Comparison of ENCODE assay signal across 10 cellular contexts in genomic region chr17:82106697-82107305, GRCh38. TPM values are rescaled to one million over a fixed set of nuclear protein-coding genes. Genes with fewer than 3 reads are reported as not detected.
DNase-seq lines count a peak whose midpoint lies in the region; ATAC-seq, FAIRE-seq and TF ChIP-seq lines count a peak whose summit lies in the region.
"Had no signal": no experiment of that assay in that cellular context is flagged by ENCODE, and none has a peak within 500 bp of the region (broad histone marks: within the 10 kb centered on the region; RNA-seq: fewer than 3 reads in every experiment).

No MANE protein-coding gene starts in this region.

- in situ Hi-C loops in GM12878 (cut with MboI), result no loop called here

- H3K79me2 ChIP-seq in GM12878 (ENCODE audit: control insufficient read depth, insufficient read depth, low read length), result peaks cover 14% of the 10 kb centered on the region

- CTCF ChIA-PET in A549 (lab: Yijun Ruan, JAX), result interaction anchor here (0.8 to 4.2 kb wide), 12 partner anchors 8 to 92 kb away, joined by 3 to 35 read pairs (median 4); no protein-coding TSS in a partner anchor
- CTCF ChIA-PET in HEK293 (lab: Yijun Ruan, JAX), result interaction anchor here (0.6 to 1.3 kb wide), 9 partner anchors 7 to 593 kb away, joined by 3 to 13 read pairs (median 4); no protein-coding TSS in a partner anchor
- CTCF ChIA-PET in GM12878 (lab: Yijun Ruan, JAX), result interaction anchor here (0.8 to 2.0 kb wide), 11 partner anchors 9 to 99 kb away, joined by 3 to 11 read pairs (median 4); partner anchors contain the start of genes CENPX, DCXR, LRRC45 and RAC3

- peak in 1 of 2 experiments; percentile 8; a peak in 3 of 6 replicates for ATAC-seq in A549
- peak; percentile 13 for ATAC-seq in GM12878
- no peak for ATAC-seq in HG03139 (IDR thresholded peaks at IDR 0.05; ENCODE audit: unreplicated experiment)

- H4K20me1 ChIP-seq in GM12878 (ENCODE audit: control insufficient read depth, insufficient read depth), result no peaks in the 10 kb centered on the region

- 70% methylated on average over 5 of the region's 9 CpGs for WGBS in A549 (ENCODE audit: missing lambda C conversion rate)
- 23% methylated on average over 9 of the region's 9 CpGs for WGBS in GM12878 (ENCODE audit: insufficient coverage, insufficient replicate concordance, low lambda C conversion rate, missing lambda C conversion rate)

- peak overlapping the region; percentile 48 for H3K4me2 ChIP-seq in A549
- H3K4me2 ChIP-seq in GM12878 (ENCODE audit: control insufficient read depth, insufficient read depth), result peak overlapping the region; percentile 88

- intact Hi-C loops in GM12878 (cut with micrococcal nuclease; ENCODE audit: unreplicated experiment), result loop anchor here (5.0 kb wide), 1 partner anchor 46 kb away; no protein-coding TSS in a partner anchor

- DNase-seq in A549 (ENCODE audit: low read depth in 1 of 2, low spot score in 1 of 2) (no peak), GM12878 (ENCODE audit: low read depth, low spot score) (no peak), H4 (ENCODE audit: low spot score) (no peak), Ammon's horn (ENCODE audit: low spot score) (no peak)
- no peak for DNase-seq in stimulated activated CD4-positive, alpha-beta T cell treated with anti-CD3 and anti-CD28 coated beads, Interleukin-1b, Interleukin-23, amount 100 ng/mL, for 48 hours
- DNase-seq: NCI-H1105 treated with DMSO at 0.1 percent for 48 hours had no signal

- H2AFZ ChIP-seq in GM12878 (ENCODE audit: control insufficient read depth, low read depth, low read length), result peak overlapping the region; percentile 81

- H3K4me3 ChIP-seq in A549, result no peak overlapping the region
- no peak overlapping the region for H3K4me3 ChIP-seq in HEK293 (ENCODE audit: low read depth, low read length)
- H3K4me3 ChIP-seq in GM12878, result peak overlapping the region; percentile 77
- H3K4me3 ChIP-seq in mononuclear cell (ENCODE audit: low read length), result peak overlapping the region; percentile 35

- no peaks in the 10 kb centered on the region for H3K27me3 ChIP-seq in GM12878 (replicated peaks in 1 of 2; ENCODE audit: control insufficient read depth in 2 of 2, insufficient read depth in 2 of 2, low read length in 1 of 2)
- H3K27me3 ChIP-seq in mononuclear cell (ENCODE audit: insufficient read depth, low read length), result no peaks in the 10 kb centered on the region

- POLR2A ChIA-PET in A549 (lab: Yijun Ruan, JAX), result interaction anchor here (1.7 kb wide), 1 partner anchor 8 kb away, joined by 10 read pairs; the partner anchor contains the start of gene FASN
- POLR2A ChIA-PET in HEK293 (lab: Yijun Ruan, JAX), result interaction anchor here (1.0 to 2.8 kb wide), 10 partner anchors 8 to 147 kb away, joined by 3 to 14 read pairs (median 4); partner anchors contain the start of genes DCXR, FASN and RAC3
- POLR2A ChIA-PET in GM12878 (lab: Charles Lee), result interaction anchor here (0.6 to 1.8 kb wide), 7 partner anchors 9 to 192 kb away, joined by 3 to 7 read pairs (median 4); partner anchors contain the start of genes DCXR and FASN

- peaks cover 0 to 3% of the 10 kb centered on the region in 2 experiments; a peak in 2 of 3 replicates for H3K36me3 ChIP-seq in HEK293 (ENCODE audit: control insufficient read depth in 2 of 2, insufficient read depth in 1 of 2, low read length in 2 of 2)
- H3K36me3 ChIP-seq in GM12878 (ENCODE audit: control insufficient read depth in 2 of 2, insufficient read depth in 2 of 2, low read length in 1 of 2), result no peaks in the 10 kb centered on the region

- peak overlapping the region; percentile 84 for H3K9ac ChIP-seq in GM12878 (ENCODE audit: control insufficient read depth, insufficient read depth, low read length)

- H3K4me1 ChIP-seq in A549 (peaks cover 46% of the 10 kb centered on the region), HEK293 (ENCODE audit: control insufficient read depth, insufficient read depth, low read length) (peaks cover 10% of the 10 kb centered on the region), GM12878 (ENCODE audit: control insufficient read depth, insufficient read depth, low read length) (peaks cover 21% of the 10 kb centered on the region), mononuclear cell (ENCODE audit: insufficient read depth, low read length) (peaks cover 30% of the 10 kb centered on the region)

- no peak for TF ChIP-seq POLR2A in A549 (IDR thresholded peaks at IDR 0.05; ENCODE audit: low read length)
- TF ChIP-seq POLR2A in GM12878 (IDR thresholded peaks at IDR 0.05; ENCODE audit: low read depth, low read length), result no peak

- FAIRE-seq in A549 (lab: Jason Lieb, UNC), result no peak
- FAIRE-seq in GM12878 (lab: Jason Lieb, UNC), result no peak
- FAIRE-seq: colon had no signal

- no peak for TF ChIP-seq EP300 in A549 (IDR thresholded peaks at IDR 0.05)
- no peak for TF ChIP-seq EP300 in GM12878 (IDR thresholded peaks at IDR 0.05; ENCODE audit: borderline replicate concordance in 1 of 2, control insufficient read depth in 1 of 2, low read depth in 2 of 2, low read length in 2 of 2)

- SMC1A ChIA-PET in GM12878 (lab: Charles Lee; ENCODE audit: uncharacterized antibody, unreplicated experiment), result interaction anchor here (0.7 to 1.4 kb wide), 3 partner anchors 30 to 76 kb away, joined by 3 to 6 read pairs (median 4); partner anchors contain the start of gene DCXR

- TF ChIP-seq RAD21 in A549 (conservative IDR thresholded peaks at IDR 0.05 in 1 of 2, IDR thresholded peaks at IDR 0.05 in 1 of 2), result no peak
- no peak for TF ChIP-seq RAD21 in GM12878 (IDR thresholded peaks at IDR 0.05; ENCODE audit: insufficient read depth, low read depth, low read length)

- H3K9me3 ChIP-seq in A549, result no peaks in the 10 kb centered on the region
- H3K9me3 ChIP-seq in HEK293 (ENCODE audit: control insufficient read depth, insufficient read depth, low read depth, low read length), result no peaks in the 10 kb centered on the region
- H3K9me3 ChIP-seq in GM12878 (replicated peaks; ENCODE audit: control insufficient read depth, insufficient read depth, low read length), result no peaks in the 10 kb centered on the region
- no peaks in the 10 kb centered on the region for H3K9me3 ChIP-seq in mononuclear cell (ENCODE audit: low read depth, low read length)

- H3K27ac ChIP-seq in A549 (peak overlapping the region; percentile 54 to 73), HEK293 (ENCODE audit: extremely low read depth, low read depth, low read length) (peak overlapping the region; percentile 64), GM12878 (ENCODE audit: control insufficient read depth, insufficient read depth) (peak overlapping the region; percentile 87)

- TF ChIP-seq CTCF in A549 (IDR thresholded peaks at IDR 0.05) (no peak), HEK293 (tag by site-specific recombination; IDR thresholded peaks at IDR 0.05) (no peak), GM12878 (IDR thresholded peaks at IDR 0.05 in 2 of 3, conservative IDR thresholded peaks at IDR 0.05 in 1 of 3; ENCODE audit: control insufficient read depth in 2 of 3, extremely low read depth in 1 of 3, insufficient read depth in 1 of 3, low read depth in 3 of 3, low read length in 3 of 3) (no peak)

- BruUV-seq in GM12878 (replicated peaks; lab: Mats Ljungman, UMichigan), result TSS peak; percentile 85

- RAD21 ChIA-PET in GM12878 (lab: Charles Lee; ENCODE audit: unreplicated experiment), result interaction anchor here (0.7 to 1.5 kb wide), 8 partner anchors 8 to 191 kb away, joined by 3 to 5 read pairs (median 4); partner anchors contain the start of genes CENPX, DCXR, FASN and LRRC45

RNA-seq across cellular contexts. Expression of gene FASN, which starts 8.8 kb away (rescaled TPM):
- polyA plus RNA-seq in A549 (2011; rRNA removed), result 12.9 and 16.3 TPM in 2 replicates
- polyA plus RNA-seq in A549 (2012; cell fraction: cytosol; rRNA removed), result 107 and 146 TPM in 2 replicates
- polyA plus RNA-seq in A549 (2012; cell fraction: nucleus; rRNA removed), result 443 and 799 TPM in 2 replicates
- 114 to 169 TPM (median 144 TPM) in 3 replicates for polyA plus RNA-seq in A549 (2017; fragmentation: RNase III; extraction: RNeasy Plus Mini Kit Qiagen cat#74134 plus additional on column Dnase treatment)
- 16.9 and 37.7 TPM in 2 replicates for polyA minus RNA-seq in A549 (2011; rRNA and poly(A)+ RNA removed)
- total RNA-seq in GM12878 (2013; cell fraction: nucleolus; rRNA removed), result 81.2 and 110 TPM in 2 replicates
- 67.4 and 73.8 TPM in 2 replicates for total RNA-seq in GM12878 (2014; rRNA removed)
- total RNA-seq in GM12878 (2014; rRNA removed; fragmentation: Illumina TruSeq; extraction: Trizol), result 18.0 and 20.8 TPM in 2 replicates
- total RNA-seq in GM12878 (2021), result 333 and 348 TPM in 2 replicates
- 15.3 TPM for polyA plus RNA-seq in GM12878 (2011; ENCODE audit: low read depth)
- polyA plus RNA-seq in GM12878 (2011; rRNA removed), result 4.5 and 10.8 TPM in 2 replicates
- polyA plus RNA-seq in GM12878 (2011; cell fraction: cytosol; rRNA removed), result 31.3 and 40.9 TPM in 2 replicates
- 137 and 205 TPM in 2 replicates for polyA plus RNA-seq in GM12878 (2011; cell fraction: nucleus; rRNA removed)
- 82.0 and 91.6 TPM in 2 replicates for polyA plus RNA-seq in GM12878 (2012)
- 1.6 and 12.8 TPM in 2 replicates for polyA plus RNA-seq in GM12878 (2014; fragmentation: Illumina TruSeq; extraction: Trizol)
- under 1 TPM; 0.19 to 0.31 TPM for polyA plus RNA-seq in GM12878 (2014; fragmentation: Nextera tagmentation; extraction: Ambion mirVana)
- 87.8 and 131 TPM in 2 replicates for polyA plus RNA-seq in GM12878 (2014; rRNA removed)
- 10 to 100 TPM; 40.1 to 42.5 TPM for polyA plus RNA-seq in GM12878 (2016; fragmentation: Nextera tagmentation; extraction: Ambion mirVana)
- polyA minus RNA-seq in GM12878 (2011; rRNA and poly(A)+ RNA removed), result 21.8 and 51.5 TPM in 2 replicates
- polyA minus RNA-seq in GM12878 (2011; cell fraction: cytosol; rRNA and poly(A)+ RNA removed), result 91.7 and 93.8 TPM in 2 replicates
- 35.7 and 66.9 TPM in 2 replicates for polyA minus RNA-seq in GM12878 (2011; cell fraction: nucleus; rRNA and poly(A)+ RNA removed)
- total RNA-seq in mononuclear cell, result 21.8 TPM
- 36.7 and 48.7 TPM in 2 replicates for total RNA-seq in H4 (2014; rRNA removed; shearing (Covaris generic))

RNA-seq across cellular contexts. Expression of gene DUS1L, which starts 41.2 kb away (rescaled TPM):
- polyA plus RNA-seq in A549 (2011; rRNA removed), result 48.1 and 59.5 TPM in 2 replicates
- polyA plus RNA-seq in A549 (2012; cell fraction: cytosol; rRNA removed), result 169 and 171 TPM in 2 replicates
- polyA plus RNA-seq in A549 (2012; cell fraction: nucleus; rRNA removed), result 577 and 749 TPM in 2 replicates
- 81.5 to 84.8 TPM (median 83.6 TPM) in 3 replicates for polyA plus RNA-seq in A549 (2017; fragmentation: RNase III; extraction: RNeasy Plus Mini Kit Qiagen cat#74134 plus additional on column Dnase treatment)
- 25.8 and 30.8 TPM in 2 replicates for polyA minus RNA-seq in A549 (2011; rRNA and poly(A)+ RNA removed)
- 56.8 and 75.9 TPM in 2 replicates for total RNA-seq in GM12878 (2013; cell fraction: nucleolus; rRNA removed)
- 107 and 132 TPM in 2 replicates for total RNA-seq in GM12878 (2014; rRNA removed)
- 43.3 and 50.3 TPM in 2 replicates for total RNA-seq in GM12878 (2014; rRNA removed; fragmentation: Illumina TruSeq; extraction: Trizol)
- total RNA-seq in GM12878 (2021), result 137 and 157 TPM in 2 replicates
- polyA plus RNA-seq in GM12878 (2011; ENCODE audit: low read depth), result 52.5 TPM
- 21.0 and 42.6 TPM in 2 replicates for polyA plus RNA-seq in GM12878 (2011; rRNA removed)
- polyA plus RNA-seq in GM12878 (2011; cell fraction: cytosol; rRNA removed), result 77.7 and 101 TPM in 2 replicates
- 285 and 360 TPM in 2 replicates for polyA plus RNA-seq in GM12878 (2011; cell fraction: nucleus; rRNA removed)
- 61.7 and 71.7 TPM in 2 replicates for polyA plus RNA-seq in GM12878 (2012)
- 13.8 and 46.5 TPM in 2 replicates for polyA plus RNA-seq in GM12878 (2014; fragmentation: Illumina TruSeq; extraction: Trizol)
- polyA plus RNA-seq in GM12878 (2014; fragmentation: Nextera tagmentation; extraction: Ambion mirVana), result 10 to 100 TPM in 1 of 2 experiments, 1 to 10 TPM in 1; 6.1 to 15.3 TPM
- polyA plus RNA-seq in GM12878 (2014; rRNA removed), result 147 and 155 TPM in 2 replicates
- 10 to 100 TPM in 1 of 2 experiments, 1 to 10 TPM in 1; 9.7 to 25.4 TPM for polyA plus RNA-seq in GM12878 (2016; fragmentation: Nextera tagmentation; extraction: Ambion mirVana)
- polyA minus RNA-seq in GM12878 (2011; rRNA and poly(A)+ RNA removed), result 23.4 and 40.3 TPM in 2 replicates
- polyA minus RNA-seq in GM12878 (2011; cell fraction: cytosol; rRNA and poly(A)+ RNA removed), result 25.4 and 29.1 TPM in 2 replicates
- polyA minus RNA-seq in GM12878 (2011; cell fraction: nucleus; rRNA and poly(A)+ RNA removed), result 63.5 and 104 TPM in 2 replicates
- total RNA-seq in mononuclear cell, result 73.6 TPM
- 44.9 and 64.5 TPM in 2 replicates for total RNA-seq in H4 (2014; rRNA removed; shearing (Covaris generic))

RNA-seq across cellular contexts. Expression of gene GPS1, which starts 55.1 kb away (rescaled TPM):
- polyA plus RNA-seq in A549 (2011; rRNA removed) (89.4 and 93.8 TPM in 2 replicates), A549 (2017; fragmentation: RNase III; extraction: RNeasy Plus Mini Kit Qiagen cat#74134 plus additional on column Dnase treatment) (122 to 130 TPM (median 126 TPM) in 3 replicates), GM12878 (2011; rRNA removed) (14.3 and 53.3 TPM in 2 replicates), GM12878 (2014; fragmentation: Illumina TruSeq; extraction: Trizol) (7.5 and 32.8 TPM in 2 replicates), GM12878 (2014; fragmentation: Nextera tagmentation; extraction: Ambion mirVana) (10 to 100 TPM in 1 of 2 experiments, 1 to 10 TPM in 1; 2.2 to 11.5 TPM), GM12878 (2014; rRNA removed) (102 and 119 TPM in 2 replicates), GM12878 (2016; fragmentation: Nextera tagmentation; extraction: Ambion mirVana) (100 to 1,000 TPM; 119 to 146 TPM)
- 230 and 300 TPM in 2 replicates for polyA plus RNA-seq in A549 (2012; cell fraction: cytosol; rRNA removed)
- 472 and 641 TPM in 2 replicates for polyA plus RNA-seq in A549 (2012; cell fraction: nucleus; rRNA removed)
- 125 and 162 TPM in 2 replicates for polyA minus RNA-seq in A549 (2011; rRNA and poly(A)+ RNA removed)
- 41.6 and 44.7 TPM in 2 replicates for total RNA-seq in GM12878 (2013; cell fraction: nucleolus; rRNA removed)
- total RNA-seq in GM12878 (2014; rRNA removed) (110 and 131 TPM in 2 replicates), GM12878 (2014; rRNA removed; fragmentation: Illumina TruSeq; extraction: Trizol) (35.1 and 37.1 TPM in 2 replicates), GM12878 (2021) (113 and 122 TPM in 2 replicates), mononuclear cell (47.4 TPM)
- 21.3 TPM for polyA plus RNA-seq in GM12878 (2011; ENCODE audit: low read depth)
- 65.9 and 98.5 TPM in 2 replicates for polyA plus RNA-seq in GM12878 (2011; cell fraction: cytosol; rRNA removed)
- polyA plus RNA-seq in GM12878 (2011; cell fraction: nucleus; rRNA removed), result 198 and 262 TPM in 2 replicates
- 41.2 and 44.0 TPM in 2 replicates for polyA plus RNA-seq in GM12878 (2012)
- 50.1 and 72.3 TPM in 2 replicates for polyA minus RNA-seq in GM12878 (2011; rRNA and poly(A)+ RNA removed)
- polyA minus RNA-seq in GM12878 (2011; cell fraction: cytosol; rRNA and poly(A)+ RNA removed), result 44.1 and 45.0 TPM in 2 replicates
- polyA minus RNA-seq in GM12878 (2011; cell fraction: nucleus; rRNA and poly(A)+ RNA removed), result 42.7 and 84.3 TPM in 2 replicates
- total RNA-seq in H4 (2014; rRNA removed; shearing (Covaris generic)), result 108 TPM in 2 replicates

RNA-seq across cellular contexts. Expression of gene RFNG, which starts 55.2 kb away (rescaled TPM):
- polyA plus RNA-seq in A549 (2011; rRNA removed) (8.4 and 8.9 TPM in 2 replicates), A549 (2017; fragmentation: RNase III; extraction: RNeasy Plus Mini Kit Qiagen cat#74134 plus additional on column Dnase treatment) (21.3 to 31.5 TPM (median 25.7 TPM) in 3 replicates), GM12878 (2011; rRNA removed) (4.4 and 7.1 TPM in 2 replicates), GM12878 (2014; fragmentation: Illumina TruSeq; extraction: Trizol) (1.3 and 7.2 TPM in 2 replicates), GM12878 (2014; fragmentation: Nextera tagmentation; extraction: Ambion mirVana) (under 1 TPM; 0.10 to 0.93 TPM), GM12878 (2014; rRNA removed) (19.0 and 22.4 TPM in 2 replicates), GM12878 (2016; fragmentation: Nextera tagmentation; extraction: Ambion mirVana) (1 to 10 TPM; 1.6 to 2.6 TPM)
- polyA plus RNA-seq in A549 (2012; cell fraction: cytosol; rRNA removed), result 18.8 and 28.0 TPM in 2 replicates
- 72.7 and 93.7 TPM in 2 replicates for polyA plus RNA-seq in A549 (2012; cell fraction: nucleus; rRNA removed)
- 16.0 and 17.5 TPM in 2 replicates for polyA minus RNA-seq in A549 (2011; rRNA and poly(A)+ RNA removed)
- total RNA-seq in GM12878 (2013; cell fraction: nucleolus; rRNA removed), result 23.5 and 23.7 TPM in 2 replicates
- total RNA-seq in GM12878 (2014; rRNA removed) (14.5 and 14.8 TPM in 2 replicates), GM12878 (2014; rRNA removed; fragmentation: Illumina TruSeq; extraction: Trizol) (5.2 and 7.8 TPM in 2 replicates), GM12878 (2021) (17.7 and 19.6 TPM in 2 replicates), mononuclear cell (13.7 TPM)
- 10.9 TPM for polyA plus RNA-seq in GM12878 (2011; ENCODE audit: low read depth)
- 6.6 and 12.0 TPM in 2 replicates for polyA plus RNA-seq in GM12878 (2011; cell fraction: cytosol; rRNA removed)
- 83.6 and 89.3 TPM in 2 replicates for polyA plus RNA-seq in GM12878 (2011; cell fraction: nucleus; rRNA removed)
- polyA plus RNA-seq in GM12878 (2012), result 20.4 and 23.3 TPM in 2 replicates
- 2.4 and 4.8 TPM in 2 replicates for polyA minus RNA-seq in GM12878 (2011; rRNA and poly(A)+ RNA removed)
- 2.9 and 4.4 TPM in 2 replicates for polyA minus RNA-seq in GM12878 (2011; cell fraction: cytosol; rRNA and poly(A)+ RNA removed)
- 8.1 and 8.2 TPM in 2 replicates for polyA minus RNA-seq in GM12878 (2011; cell fraction: nucleus; rRNA and poly(A)+ RNA removed)
- total RNA-seq in H4 (2014; rRNA removed; shearing (Covaris generic)), result 9.1 and 9.9 TPM in 2 replicates

Comparison
In these comparisons a context has a peak if more than half of its experiments do, and no peak if none do; other contexts are left out.
1. H3K4me3 ChIP-seq: peak in GM12878 (single experiment) and mononuclear cell (single experiment); none in A549 (single experiment) and HEK293 (single experiment).
2. Peak in every context shown above with its lines, with median percentiles within 50 percentile points of each other: H3K27ac ChIP-seq.